26 cellular contexts compared by ENCODE assay signal in genomic region chr15:67296684-67297083, GRCh38.
"Had no signal": no experiment of that assay in that cellular context is flagged by ENCODE, and none has a peak within 500 bp of the region (broad histone marks: within the 10 kb centered on the region; RNA-seq: fewer than 3 reads in every experiment).

No MANE protein-coding gene starts in this region.

- H3K4me3 Mint-ChIP-seq: endodermal cell; naive thymus-derived CD4-positive, alpha-beta T cell; nephron progenitor cell had no signal

- H3K4me1 ChIP-seq: foreskin keratinocyte, left ventricle myocardium inferior, lower lobe of right lung, sigmoid colon, stomach, transverse colon had no signal

- H3K27ac ChIP-seq: coronary artery, foreskin keratinocyte, hepatocyte, left ventricle myocardium inferior, lower lobe of right lung, neutrophil, sigmoid colon, skin epidermis, stomach, thoracic aorta, transverse colon had no signal

- H3K9me3 Mint-ChIP-seq: endodermal cell; naive thymus-derived CD4-positive, alpha-beta T cell; nephron progenitor cell had no signal

- H3K27me3 ChIP-seq: foreskin keratinocyte, hepatocyte, neutrophil, sigmoid colon, stomach, transverse colon had no signal

- H3K27ac Mint-ChIP-seq: endodermal cell; naive thymus-derived CD4-positive, alpha-beta T cell had no signal

- FAIRE-seq: endothelial cell of umbilical vein, kidney had no signal

- H3K4me2 ChIP-seq: hepatocyte had no signal

- H3K36me3 ChIP-seq: left ventricle myocardium inferior, lower lobe of right lung, neutrophil, sigmoid colon, stomach, thoracic aorta, transverse colon had no signal

- H3K79me2 ChIP-seq: hepatocyte had no signal

- DNase-seq: effector CD4-positive, alpha-beta T cell; erythroblast; foreskin keratinocyte; head of caudate nucleus; kidney; left cardiac atrium; left ventricle myocardium inferior; lower lobe of right lung; mesenchymal stem cell; midbrain; naive thymus-derived CD4-positive, alpha-beta T cell; posterior cingulate gyrus; sigmoid colon; stimulated activated CD4-positive, alpha-beta T cell treated with anti-CD3 and anti-CD28 coated beads, Interleukin-12 subunit alpha, Interleukin-12 subunit beta, amount 100 ng/mL, for 4 hours; stimulated activated naive CD4-positive, alpha-beta T cell; stomach; substantia nigra; transverse colon had no signal

- H3K4me3 ChIP-seq: coronary artery, hepatocyte, left ventricle myocardium inferior, lower lobe of right lung, sigmoid colon, skin epidermis, stomach, thoracic aorta, transverse colon had no signal

- H2AFZ ChIP-seq: hepatocyte had no signal

- H3K9me3 ChIP-seq: left ventricle myocardium inferior, lower lobe of right lung, neutrophil, sigmoid colon, stomach, thoracic aorta, transverse colon had no signal

- ATAC-seq: foreskin keratinocyte; left cardiac atrium; lower lobe of right lung; naive thymus-derived CD4-positive, alpha-beta T cell had no signal

- H3K36me3 Mint-ChIP-seq: naive thymus-derived CD4-positive, alpha-beta T cell had no signal

- H3K4me1 Mint-ChIP-seq: naive thymus-derived CD4-positive, alpha-beta T cell had no signal
